23 cellular contexts compared by ENCODE assay signal in genomic region chr5:91007780-91008402, GRCh38.
DNase-seq lines count a peak whose midpoint lies in the region; ATAC-seq lines count a peak whose summit lies in the region.
"Had no signal": no experiment of that assay in that cellular context is flagged by ENCODE, and none has a peak within 500 bp of the region (broad histone marks: within the 10 kb centered on the region; RNA-seq: fewer than 3 reads in every experiment).

No MANE protein-coding gene starts in this region.

- H3K14ac ChIP-seq in mesenchymal stem cell (ENCODE audit: low read length in 2 of 2): no peak overlapping the region

- no peak overlapping the region for H3K4me2 ChIP-seq in mesenchymal stem cell (ENCODE audit: low read length, poor library complexity, severe bottlenecking)

- no peak overlapping the region for H3K4ac ChIP-seq in mesenchymal stem cell (ENCODE audit: low read depth in 1 of 2, low read length in 2 of 2)

- H2AK5ac ChIP-seq in mesenchymal stem cell (ENCODE audit: low read length, severe bottlenecking): no peak overlapping the region

- H3K36me3 ChIP-seq in mesenchymal stem cell (ENCODE audit: control insufficient read depth in 1 of 2, insufficient read depth in 2 of 2, low read depth in 1 of 2, low read length in 2 of 2): no peaks in the 10 kb centered on the region
- H3K36me3 ChIP-seq: SJSA1 had no signal

- no peaks in the 10 kb centered on the region for H3K27me3 ChIP-seq in mesenchymal stem cell (ENCODE audit: control insufficient read depth in 1 of 2, insufficient read depth in 1 of 2, low read length in 2 of 2)
- H3K27me3 ChIP-seq: SJSA1 had no signal

- H3K4me1 ChIP-seq in mesenchymal stem cell (ENCODE audit: control insufficient read depth, insufficient read depth, low read depth, low read length): no peaks in the 10 kb centered on the region
- H3K4me1 ChIP-seq: SJSA1 had no signal

- H2AFZ ChIP-seq in mesenchymal stem cell (ENCODE audit: low read depth, low read length): no peak overlapping the region

- H3K23ac ChIP-seq in mesenchymal stem cell (ENCODE audit: low read length in 2 of 2): no peak overlapping the region

- DNase-seq in Caki2 (ENCODE audit: low read depth) (peak; percentile 6), LHCN-M2 (ENCODE audit: low read depth) (peak; percentile 43), kidney glomerular epithelial cell (lab: John Stamatoyannopoulos, UW) (peak; percentile 51), myocyte (ENCODE audit: low read depth) (peak; percentile 83), DMS114 treated with DMSO at 0.1 percent for 48 hours (lab: John Stamatoyannopoulos, UW; ENCODE audit: unreplicated experiment) (no peak), mesenchymal stem cell (no peak)
- DNase-seq: Calu3; CD8-positive, alpha-beta memory T cell; DMS153; IMR-90; KG1; NCI-H1092; NCI-H1417 treated with DMSO at 0.1 percent for 48 hours; NCI-H1694 treated with DMSO at 0.1 percent for 48 hours; NCI-H2081; NCI-H2227 treated with DMSO at 0.1 percent for 48 hours; NCI-H526 treated with DMSO at 0.1 percent for 48 hours; Right ventricle myocardium superior; RPMI8226 had no signal

- no peak overlapping the region for H4K91ac ChIP-seq in mesenchymal stem cell (ENCODE audit: low read length)

- no peak overlapping the region for H2BK120ac ChIP-seq in mesenchymal stem cell (ENCODE audit: low read depth, low read length)

- no peak overlapping the region for H4K8ac ChIP-seq in mesenchymal stem cell (ENCODE audit: low read length)

- H3K79me1 ChIP-seq in mesenchymal stem cell (replicated peaks; ENCODE audit: low read length, poor library complexity, severe bottlenecking): no peaks in the 10 kb centered on the region

- H3K27ac ChIP-seq in mesenchymal stem cell (ENCODE audit: low read length, poor library complexity, severe bottlenecking): no peak overlapping the region
- H3K27ac ChIP-seq: C4-2B, SJSA1 had no signal

- H3K9me3 ChIP-seq in mesenchymal stem cell (ENCODE audit: control insufficient read depth, low read length): peaks cover 3% of the 10 kb centered on the region
- H3K9me3 ChIP-seq: SJSA1 had no signal

- no peak overlapping the region for H2BK15ac ChIP-seq in mesenchymal stem cell (ENCODE audit: low read depth, poor library complexity, severe bottlenecking)

- no peak overlapping the region for H3K9ac ChIP-seq in mesenchymal stem cell (ENCODE audit: low read length)

- in situ Hi-C loops in Caki2 (cut with HindIII; ENCODE audit: low pct_unique_long_range_greater_than_20kb, low sequenced_read_pairs): no loop called here

- H3K4me3 ChIP-seq in mesenchymal stem cell (ENCODE audit: insufficient read depth in 1 of 2, low read depth in 1 of 2, low read length in 2 of 2): no peak overlapping the region
- H3K4me3 ChIP-seq: SJSA1 had no signal

- no peak overlapping the region for H3K18ac ChIP-seq in mesenchymal stem cell (ENCODE audit: low read depth in 1 of 2, low read length in 2 of 2)

- ATAC-seq in GM21723 (IDR thresholded peaks at IDR 0.05; ENCODE audit: unreplicated experiment) (no peak), HG03139 (IDR thresholded peaks at IDR 0.05; ENCODE audit: unreplicated experiment) (no peak)

- no peak overlapping the region for H2BK12ac ChIP-seq in mesenchymal stem cell (ENCODE audit: low read length in 2 of 2)

- 86% methylated on average over 2 of the region's 6 CpGs for WGBS in mesenchymal stem cell

- no peak overlapping the region for H2BK5ac ChIP-seq in mesenchymal stem cell (ENCODE audit: low read depth, low read length, poor library complexity, severe bottlenecking)

Comparison
In these comparisons a context has a peak if more than half of its experiments do, and no peak if none do; other contexts are left out.
1. DNase-seq: peak in Caki2 (single experiment), LHCN-M2 (single experiment), kidney glomerular epithelial cell (single experiment) and myocyte (single experiment); none in DMS114 treated with DMSO at 0.1 percent for 48 hours (single experiment) and mesenchymal stem cell (single experiment).